ENCODE assay signal across 19 cellular contexts in the genomic region with DNA sequence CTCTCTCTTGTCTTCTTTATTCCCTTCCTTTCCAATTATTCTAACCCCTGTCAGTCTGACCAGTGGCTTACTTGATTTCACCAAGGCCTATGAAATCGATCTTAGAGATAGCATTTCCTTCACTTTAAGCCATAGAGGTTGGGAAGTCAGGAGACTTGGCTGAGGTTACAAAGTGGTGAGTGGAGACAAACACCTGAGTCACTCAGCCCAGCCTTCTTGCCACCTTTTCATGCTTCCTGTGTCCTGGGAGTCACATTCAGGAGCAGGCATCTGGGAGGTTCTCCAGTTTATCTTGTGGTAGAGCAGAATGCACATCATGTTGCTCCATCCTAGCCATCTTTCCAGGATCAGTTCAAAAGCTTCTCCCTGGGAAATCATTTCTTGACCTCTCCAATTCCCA. TPM values are rescaled to one million over a fixed set of nuclear protein-coding genes. Genes with fewer than 3 reads are reported as not detected.
"Had no signal": no experiment of that assay in that cellular context is flagged by ENCODE, and none has a peak within 500 bp of the region (broad histone marks: within the 10 kb centered on the region; RNA-seq: fewer than 3 reads in every experiment).

No MANE protein-coding gene starts in this region.

- H3K27me3 ChIP-seq: heart right ventricle, ovary, testis had no signal

- H3K4me1 Mint-ChIP-seq: naive thymus-derived CD8-positive, alpha-beta T cell; stimulated activated memory B cell treated with anti-CD40 and anti-IgM and Interleukin-4, amounts not matched to agents 10 μg/mL and 1 μg/mL and 100 μg/mL, for 72 hours had no signal

- ATAC-seq: effector memory CD8-positive, alpha-beta T cell; heart right ventricle; naive thymus-derived CD8-positive, alpha-beta T cell; psoas muscle; sciatic nerve; stimulated activated memory B cell treated with anti-CD40 and anti-IgM and Interleukin-4, amounts not matched to agents 10 μg/mL and 1 μg/mL and 100 μg/mL, for 72 hours had no signal

- H3K4me1 ChIP-seq: psoas muscle, testis had no signal

- H3K27ac Mint-ChIP-seq: activated CD4-positive, alpha-beta memory T cell treated with anti-CD3 and anti-CD28 coated beads for 36 hours; activated naive CD8-positive, alpha-beta T cell; effector memory CD8-positive, alpha-beta T cell; naive thymus-derived CD8-positive, alpha-beta T cell; stimulated activated memory B cell treated with anti-CD40 and anti-IgM and Interleukin-4, amounts not matched to agents 10 μg/mL and 1 μg/mL and 100 μg/mL, for 72 hours; type B pancreatic cell had no signal

- H3K9me3 ChIP-seq: heart right ventricle, ovary, psoas muscle, testis had no signal

- H3K4me3 Mint-ChIP-seq: activated CD4-positive, alpha-beta memory T cell treated with anti-CD3 and anti-CD28 coated beads for 36 hours; activated naive CD8-positive, alpha-beta T cell; effector memory CD8-positive, alpha-beta T cell; naive thymus-derived CD8-positive, alpha-beta T cell; stimulated activated memory B cell treated with anti-CD40 and anti-IgM and Interleukin-4, amounts not matched to agents 10 μg/mL and 1 μg/mL and 100 μg/mL, for 72 hours; type B pancreatic cell had no signal

- DNase-seq: activated CD4-positive, alpha-beta memory T cell treated with anti-CD3 and anti-CD28 coated beads for 36 hours; activated T-cell treated with anti-CD3 and anti-CD28 coated beads for 4 hours; effector memory CD8-positive, alpha-beta T cell; erythroblast; heart right ventricle; mesendoderm; naive thymus-derived CD8-positive, alpha-beta T cell; ovary; psoas muscle; stimulated activated CD4-positive, alpha-beta T cell treated with anti-CD3 and anti-CD28 coated beads, Interleukin-4, amount 100 ng/mL, for 24 hours; SW 1271; T-helper 2 cell; testis; WERI-Rb-1 had no signal

- H3K36me3 Mint-ChIP-seq: activated CD4-positive, alpha-beta memory T cell treated with anti-CD3 and anti-CD28 coated beads for 36 hours; activated naive CD8-positive, alpha-beta T cell; naive thymus-derived CD8-positive, alpha-beta T cell; stimulated activated memory B cell treated with anti-CD40 and anti-IgM and Interleukin-4, amounts not matched to agents 10 μg/mL and 1 μg/mL and 100 μg/mL, for 72 hours; type B pancreatic cell had no signal

- H3K36me3 ChIP-seq: heart right ventricle, ovary, WERI-Rb-1 had no signal

- H3K9me3 Mint-ChIP-seq: activated CD4-positive, alpha-beta memory T cell treated with anti-CD3 and anti-CD28 coated beads for 36 hours; effector memory CD8-positive, alpha-beta T cell; naive thymus-derived CD8-positive, alpha-beta T cell; stimulated activated memory B cell treated with anti-CD40 and anti-IgM and Interleukin-4, amounts not matched to agents 10 μg/mL and 1 μg/mL and 100 μg/mL, for 72 hours had no signal

- H3K4me3 ChIP-seq: heart right ventricle, ovary, psoas muscle, testis had no signal

- H3K27ac ChIP-seq: heart right ventricle, ovary, psoas muscle, testis, WERI-Rb-1 had no signal

RNA-seq across cellular contexts. Expression of gene VSNL1, which starts 59.1 kb away (rescaled TPM):
- total RNA-seq: activated CD4-positive, alpha-beta memory T cell treated with anti-CD3 and anti-CD28 coated beads for 36 hours; dermis microvascular lymphatic vessel endothelial cell; naive thymus-derived CD8-positive, alpha-beta T cell had no signal
